In the genomic region with DNA sequence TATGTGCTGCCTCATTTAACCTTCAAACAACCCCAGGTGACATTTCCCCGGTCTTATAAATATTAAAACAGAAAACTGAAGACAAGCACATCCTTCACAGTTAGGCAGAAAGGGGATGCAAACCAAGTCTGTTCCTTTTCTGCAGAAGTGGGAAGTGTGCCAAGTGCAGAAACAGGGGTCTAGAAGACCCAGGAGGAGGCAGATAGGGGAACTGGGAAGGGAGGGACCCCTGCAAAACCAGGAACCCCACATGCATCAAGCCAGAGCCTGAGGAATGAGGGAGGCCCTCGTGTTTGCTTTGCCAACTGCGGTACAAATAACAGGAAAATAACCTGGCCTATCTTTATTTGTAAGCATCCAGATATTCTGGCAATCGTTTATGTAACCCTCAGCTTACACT, we compare ENCODE assay signal across 27 cellular contexts. TPM values are rescaled to one million over a fixed set of nuclear protein-coding genes. Genes with fewer than 3 reads are reported as not detected.
A peak's percentile ranks its signal among the peaks of the same experiment; 100 is the strongest.
DNase-seq lines count a peak whose midpoint lies in the region; TF ChIP-seq lines count a peak whose summit lies in the region.
"Had no signal": no experiment of that assay in that cellular context is flagged by ENCODE, and none has a peak within 500 bp of the region (broad histone marks: within the 10 kb centered on the region; RNA-seq: fewer than 3 reads in every experiment).

No MANE protein-coding gene starts in this region.

- TF ChIP-seq EP300 in suprapubic skin (IDR thresholded peaks at IDR 0.05) = no peak

- peak overlapping the region; percentile 35 for H3K27ac Mint-ChIP-seq in MCF 10A (ENCODE audit: low read depth, unreplicated experiment)
- H3K27ac Mint-ChIP-seq: activated naive CD4-positive, alpha-beta T cell treated with anti-CD3 and anti-CD28 coated beads, Interleukin-2, amount 10 ng/mL, durations not matched to agents 7 days and 5 days; activated T-helper 1 cell treated with anti-CD3 and anti-CD28 coated beads, Interleukin-12 subunit alpha, Interleukin-12 subunit beta, Interleukin-2, Interleukin-4 antibody, amounts not matched to agents 30 ng/mL and 10 ng/mL and 1 ng/mL, durations not matched to agents 14 hours and 24 hours and 36 hours; neural progenitor cell; progenitor cell of endocrine pancreas; stimulated activated naive B cell treated with anti-CD40 and anti-IgM and Interleukin-4, amounts not matched to agents 10 μg/mL and 1 μg/mL and 100 μg/mL, for 72 hours had no signal

- no peaks in the 10 kb centered on the region for H3K9me2 ChIP-seq in hepatocyte (replicated peaks; ENCODE audit: insufficient read depth)

- no peaks in the 10 kb centered on the region for H3K36me3 Mint-ChIP-seq in MCF 10A (ENCODE audit: insufficient read depth, unreplicated experiment)
- H3K36me3 Mint-ChIP-seq: activated naive CD4-positive, alpha-beta T cell treated with anti-CD3 and anti-CD28 coated beads, Interleukin-2, amount 10 ng/mL, durations not matched to agents 7 days and 5 days; neural progenitor cell; stimulated activated naive B cell treated with anti-CD40 and anti-IgM and Interleukin-4, amounts not matched to agents 10 μg/mL and 1 μg/mL and 100 μg/mL, for 72 hours had no signal

- no peaks in the 10 kb centered on the region for H3K9me3 ChIP-seq in mammary epithelial cell (replicated peaks; ENCODE audit: insufficient read depth, low read length)
- H3K9me3 ChIP-seq in hepatocyte (ENCODE audit: low read depth) = no peaks in the 10 kb centered on the region
- H3K9me3 ChIP-seq in suprapubic skin = no peaks in the 10 kb centered on the region
- H3K9me3 ChIP-seq: HAP-1 had no signal

- H3K27ac ChIP-seq in mammary epithelial cell (ENCODE audit: insufficient read depth, low read depth, low read length) = no peak overlapping the region
- peak overlapping the region; percentile 64 for H3K27ac ChIP-seq in angular gyrus (ENCODE audit: low read depth, low read length)
- peak overlapping the region; percentile 48 for H3K27ac ChIP-seq in hepatocyte
- peak overlapping the region; percentile 81 for H3K27ac ChIP-seq in suprapubic skin
- H3K27ac ChIP-seq: cardiac muscle cell, neural progenitor cell had no signal

- no peaks in the 10 kb centered on the region for H3K9me3 Mint-ChIP-seq in MCF 10A (ENCODE audit: unreplicated experiment)
- H3K9me3 Mint-ChIP-seq: activated naive CD4-positive, alpha-beta T cell treated with anti-CD3 and anti-CD28 coated beads, Interleukin-2, amount 10 ng/mL, durations not matched to agents 7 days and 5 days; activated T-helper 1 cell treated with anti-CD3 and anti-CD28 coated beads, Interleukin-12 subunit alpha, Interleukin-12 subunit beta, Interleukin-2, Interleukin-4 antibody, amounts not matched to agents 30 ng/mL and 10 ng/mL and 1 ng/mL, durations not matched to agents 14 hours and 24 hours and 36 hours; neural progenitor cell; stimulated activated naive B cell treated with anti-CD40 and anti-IgM and Interleukin-4, amounts not matched to agents 10 μg/mL and 1 μg/mL and 100 μg/mL, for 72 hours had no signal

- H3K9ac ChIP-seq in mammary epithelial cell (ENCODE audit: insufficient read depth, low read length) = no peak overlapping the region
- H3K9ac ChIP-seq: neural progenitor cell had no signal

- BruUV-seq in MCF 10A (replicated peaks; lab: Mats Ljungman, UMichigan) (no TSS peak), mammary epithelial cell (replicated peaks; lab: Mats Ljungman, UMichigan) (no TSS peak)

- H3K36me3 ChIP-seq in mammary epithelial cell (ENCODE audit: insufficient read depth, low read length) (no peaks in the 10 kb centered on the region), hepatocyte (replicated peaks; ENCODE audit: insufficient read depth, low read depth) (no peaks in the 10 kb centered on the region), suprapubic skin (no peaks in the 10 kb centered on the region)
- H3K36me3 ChIP-seq: cardiac muscle cell, HAP-1, neural progenitor cell had no signal

- CTCF ChIA-PET in MCF 10A (lab: Yijun Ruan, JAX) (interaction anchor here (0.6 to 7.2 kb wide), 5 partner anchors 9 to 296 kb away, joined by 3 to 74 read pairs (median 5); no protein-coding TSS in a partner anchor), mammary epithelial cell (lab: Charles Lee; ENCODE audit: low non-redundant PET) (no interaction called here)

- no peak for TF ChIP-seq CTCF in MCF 10A (IDR thresholded peaks at IDR 0.05; ENCODE audit: unreplicated experiment)
- no peak for TF ChIP-seq CTCF in mammary epithelial cell (conservative IDR thresholded peaks at IDR 0.05 in 1 of 2, IDR thresholded peaks at IDR 0.05 in 1 of 2; ENCODE audit: extremely low read depth in 1 of 2, insufficient read depth in 1 of 2, low read depth in 1 of 2, low read length in 2 of 2)
- no peak for TF ChIP-seq CTCF in hepatocyte (IDR thresholded peaks at IDR 0.05; ENCODE audit: poor library complexity)
- TF ChIP-seq CTCF in suprapubic skin (IDR thresholded peaks at IDR 0.05) = no peak

- H4K20me1 ChIP-seq in mammary epithelial cell (ENCODE audit: insufficient read depth, low read length) (no peaks in the 10 kb centered on the region), hepatocyte (ENCODE audit: insufficient read depth, poor library complexity, severe bottlenecking) (no peaks in the 10 kb centered on the region)

- no peaks in the 10 kb centered on the region for H3K79me2 ChIP-seq in mammary epithelial cell (ENCODE audit: insufficient read depth, low read length)
- H3K79me2 ChIP-seq in hepatocyte = no peaks in the 10 kb centered on the region

- H3K27me3 ChIP-seq in mammary epithelial cell (ENCODE audit: insufficient read depth, low read length) = no peaks in the 10 kb centered on the region
- no peaks in the 10 kb centered on the region for H3K27me3 ChIP-seq in hepatocyte
- no peaks in the 10 kb centered on the region for H3K27me3 ChIP-seq in suprapubic skin
- H3K27me3 ChIP-seq: cardiac muscle cell, neural progenitor cell had no signal

- no peak overlapping the region for H2AFZ ChIP-seq in mammary epithelial cell (ENCODE audit: low read depth, low read length)
- no peak overlapping the region for H2AFZ ChIP-seq in hepatocyte
- H2AFZ ChIP-seq: neural progenitor cell had no signal

- DNase-seq in MCF 10A (ENCODE audit: unreplicated experiment) (no peak), mammary epithelial cell (no peak), hepatocyte (ENCODE audit: low spot score) (no peak), suprapubic skin (ENCODE audit: low spot score in 2 of 2) (no peak), T-helper 9 cell (no peak), posterior cingulate gyrus (no peak)
- DNase-seq in activated CD4-positive, alpha-beta T cell treated with anti-CD3 and anti-CD28 coated beads for 4 hours = no peak
- DNase-seq: activated CD4-positive, alpha-beta T cell treated with anti-CD3 and anti-CD28 coated beads, Interleukin-2, amount 50 U/mL, for 48 hours; activated naive CD4-positive, alpha-beta T cell treated with anti-CD3 and anti-CD28 coated beads, Interleukin-2, amount 10 ng/mL, durations not matched to agents 7 days and 5 days; AML-193; DMS153; NCI-H1417; NCI-H345; stimulated activated CD4-positive, alpha-beta T cell treated with anti-CD3 and anti-CD28 coated beads, Interleukin-4, amount 100 ng/mL, for 4 hours; stimulated activated naive B cell treated with anti-CD40 and anti-IgM and Interleukin-4, amounts not matched to agents 10 μg/mL and 1 μg/mL and 100 μg/mL, for 72 hours; T-helper 1 cell had no signal

- TF ChIP-seq POLR2A in suprapubic skin (IDR thresholded peaks at IDR 0.05) = no peak

- no peaks in the 10 kb centered on the region for H3K4me1 Mint-ChIP-seq in MCF 10A (ENCODE audit: insufficient read depth, unreplicated experiment)
- H3K4me1 Mint-ChIP-seq: activated naive CD4-positive, alpha-beta T cell treated with anti-CD3 and anti-CD28 coated beads, Interleukin-2, amount 10 ng/mL, durations not matched to agents 7 days and 5 days had no signal

- no peaks in the 10 kb centered on the region for H3K27me3 Mint-ChIP-seq in MCF 10A (ENCODE audit: insufficient read depth, unreplicated experiment)

- intact Hi-C loops in MCF 10A (cut with micrococcal nuclease) (no loop called here), mammary epithelial cell (cut with micrococcal nuclease) (no loop called here), posterior cingulate gyrus (cut with DNase I) (no loop called here)

- H3K4me1 ChIP-seq in mammary epithelial cell (ENCODE audit: insufficient read depth, low read length) = peaks cover 13% of the 10 kb centered on the region
- peaks cover 19% of the 10 kb centered on the region for H3K4me1 ChIP-seq in hepatocyte (ENCODE audit: insufficient read depth)
- H3K4me1 ChIP-seq in suprapubic skin = peaks cover 41% of the 10 kb centered on the region
- H3K4me1 ChIP-seq: HAP-1, neural progenitor cell had no signal

- H3K4me2 ChIP-seq in mammary epithelial cell (ENCODE audit: insufficient read depth, low read depth, low read length) (no peak overlapping the region), hepatocyte (no peak overlapping the region)
- H3K4me2 ChIP-seq: neural progenitor cell had no signal

- dilution Hi-C loops in mammary epithelial cell (cut with HindIII; ENCODE audit: low sequenced_read_pairs) = no loop called here

- no peak overlapping the region for H3K4me3 ChIP-seq in mammary epithelial cell (replicated peaks in 1 of 3; ENCODE audit: insufficient read depth in 1 of 3, low read depth in 2 of 3, low read length in 3 of 3)
- H3K4me3 ChIP-seq in hepatocyte = no peak overlapping the region
- H3K4me3 ChIP-seq in suprapubic skin = no peak overlapping the region
- H3K4me3 ChIP-seq: cardiac muscle cell, HAP-1, lung, neural progenitor cell had no signal

- 70% methylated on average over 4 of the region's 4 CpGs for WGBS in mammary epithelial cell (ENCODE audit: low coverage, missing lambda C conversion rate)
- WGBS in hepatocyte (ENCODE audit: low lambda C conversion rate, missing lambda C conversion rate) = 72% methylated on average over 4 of the region's 4 CpGs
- WGBS in suprapubic skin = 53% methylated on average over 4 of the region's 4 CpGs

- no peak overlapping the region for H3K4me3 Mint-ChIP-seq in MCF 10A (ENCODE audit: unreplicated experiment)
- H3K4me3 Mint-ChIP-seq: activated naive CD4-positive, alpha-beta T cell treated with anti-CD3 and anti-CD28 coated beads, Interleukin-2, amount 10 ng/mL, durations not matched to agents 7 days and 5 days; activated T-helper 1 cell treated with anti-CD3 and anti-CD28 coated beads, Interleukin-12 subunit alpha, Interleukin-12 subunit beta, Interleukin-2, Interleukin-4 antibody, amounts not matched to agents 30 ng/mL and 10 ng/mL and 1 ng/mL, durations not matched to agents 14 hours and 24 hours and 36 hours; neural progenitor cell had no signal

- in situ Hi-C loops in mammary epithelial cell (cut with MboI; ENCODE audit: low sequenced_read_pairs in 2 of 2) = no loop called here

- POLR2A ChIA-PET in MCF 10A (lab: Yijun Ruan, JAX) = interaction anchor here (1.0 to 2.3 kb wide), 2 partner anchors 20 to 25 kb away, joined by 3 to 10 read pairs; no protein-coding TSS in a partner anchor

RNA-seq across cellular contexts. Expression of a gene that starts 17.0 kb away (rescaled TPM):
- total RNA-seq in MCF 10A (2022) (303 and 315 TPM in 2 replicates), mammary epithelial cell (100 to 1,000 TPM; 158 to 380 TPM), hepatocyte (881 and 921 TPM in 2 replicates), suprapubic skin (100 to 1,000 TPM; 258 to 476 (median 386) TPM)
- polyA plus RNA-seq in mammary epithelial cell (340 TPM), hepatocyte (2,777 and 2,850 TPM in 2 replicates)
- polyA minus RNA-seq in mammary epithelial cell = 272 TPM

RNA-seq across cellular contexts. Expression of a gene that starts 34.1 kb away (rescaled TPM):
- total RNA-seq in MCF 10A (2022) (not detected in 2 replicates), mammary epithelial cell (not detected), hepatocyte (0.23 and 0.52 TPM in 2 replicates), suprapubic skin (not detected)
- polyA plus RNA-seq in mammary epithelial cell (not detected), hepatocyte (not detected in 2 replicates)
- polyA minus RNA-seq in mammary epithelial cell = not detected
- total RNA-seq: A172; activated T-helper 1 cell treated with anti-CD3 and anti-CD28 coated beads, Interleukin-12 subunit alpha, Interleukin-12 subunit beta, Interleukin-2, Interleukin-4 antibody, amounts not matched to agents 30 ng/mL and 10 ng/mL and 1 ng/mL, durations not matched to agents 14 hours and 24 hours and 36 hours; cardiac muscle cell; dermis microvascular lymphatic vessel endothelial cell; lung; progenitor cell of endocrine pancreas had no signal
- polyA plus RNA-seq: cardiac muscle cell, keratinocyte, lung had no signal

RNA-seq across cellular contexts. Expression of a gene that starts 49.0 kb away (rescaled TPM):
- not detected in 2 replicates for total RNA-seq in MCF 10A (2022)
- total RNA-seq in mammary epithelial cell = not detected
- not detected for polyA plus RNA-seq in mammary epithelial cell
- not detected for polyA minus RNA-seq in mammary epithelial cell
- total RNA-seq in hepatocyte = not detected in 2 replicates
- polyA plus RNA-seq in hepatocyte = not detected in 2 replicates
- not detected for total RNA-seq in suprapubic skin
- total RNA-seq: A172; activated T-helper 1 cell treated with anti-CD3 and anti-CD28 coated beads, Interleukin-12 subunit alpha, Interleukin-12 subunit beta, Interleukin-2, Interleukin-4 antibody, amounts not matched to agents 30 ng/mL and 10 ng/mL and 1 ng/mL, durations not matched to agents 14 hours and 24 hours and 36 hours; cardiac muscle cell; dermis microvascular lymphatic vessel endothelial cell; HT-29; lung; progenitor cell of endocrine pancreas had no signal
- polyA plus RNA-seq: cardiac muscle cell, keratinocyte, lung had no signal
